33 cellular contexts compared by ENCODE assay signal in genomic region chr17:72069744-72070143, GRCh38. TPM values are rescaled to one million over a fixed set of nuclear protein-coding genes. Genes with fewer than 3 reads are reported as not detected.
"Had no signal": no experiment of that assay in that cellular context is flagged by ENCODE, and none has a peak within 500 bp of the region (broad histone marks: within the 10 kb centered on the region; RNA-seq: fewer than 3 reads in every experiment).

No MANE protein-coding gene starts in this region.

- ATAC-seq: activated CD8-positive, alpha-beta T cell treated with anti-CD3 and anti-CD28 coated beads for 36 hours; activated naive CD4-positive, alpha-beta T cell treated with anti-CD3 and anti-CD28 coated beads, Interleukin-2, amount 50 U/mL, for 72 hours; Panc1 had no signal

- DNase-seq: activated CD4-positive, alpha-beta T cell treated with anti-CD3 and anti-CD28 coated beads, Interleukin-2, amount 10 ng/mL, durations not matched to agents 24 days and 14 days; activated CD4-positive, alpha-beta T cell treated with anti-CD3 and anti-CD28 coated beads, Interleukin-2, amount 50 U/mL, for 4 hours; activated CD8-positive, alpha-beta T cell treated with anti-CD3 and anti-CD28 coated beads for 36 hours; activated gamma-delta T cell treated with Interleukin-2 at 50 U/mL for 16 hours; activated naive CD4-positive, alpha-beta T cell treated with anti-CD3 and anti-CD28 coated beads for 36 hours; activated T-cell treated with anti-CD3 and anti-CD28 coated beads, Interleukin-2, amount 50 U/mL, for 1 hour; adrenal gland; caudate nucleus; cerebellar nuclear complex; Karpas-422; KBM-7; NCI-H1105; NCI-H1436 treated with DMSO at 0.1 percent for 48 hours; NCI-H187; NCI-H2029 treated with DMSO at 0.1 percent for 48 hours; NCI-H2171; NCI-H226; NCI-H446 treated with DMSO at 0.1 percent for 48 hours; NCI-H524; SHP77; SJCRH30; T1000 had no signal

- H3K36me3 ChIP-seq: adrenal gland, SJCRH30 had no signal

- H3K27me3 ChIP-seq: adrenal gland, SJCRH30 had no signal

- H3K4me3 Mint-ChIP-seq: activated CD4-positive, alpha-beta T cell treated with anti-CD3 and anti-CD28 coated beads, Interleukin-2, amount 10 ng/mL, durations not matched to agents 24 days and 14 days; activated CD8-positive, alpha-beta T cell treated with anti-CD3 and anti-CD28 coated beads for 36 hours; activated naive CD4-positive, alpha-beta T cell treated with anti-CD3 and anti-CD28 coated beads for 36 hours; activated T-helper 1 cell treated with anti-CD3 and anti-CD28 coated beads, Interleukin-12 subunit alpha, Interleukin-12 subunit beta, Interleukin-2, Interleukin-4 antibody, amounts not matched to agents 30 ng/mL and 10 ng/mL and 1 ng/mL, durations not matched to agents 14 hours and 24 hours and 36 hours; brain; IgD-negative memory B cell had no signal

- H3K9me3 ChIP-seq: adrenal gland, SJCRH30 had no signal

- H3K27me3 Mint-ChIP-seq: activated CD4-positive, alpha-beta T cell treated with anti-CD3 and anti-CD28 coated beads, Interleukin-2, amount 10 ng/mL, durations not matched to agents 24 days and 14 days; activated CD8-positive, alpha-beta T cell treated with anti-CD3 and anti-CD28 coated beads for 36 hours; brain; IgD-negative memory B cell had no signal

- H3K9me3 Mint-ChIP-seq: activated naive CD4-positive, alpha-beta T cell treated with anti-CD3 and anti-CD28 coated beads for 36 hours had no signal

- H3K36me3 Mint-ChIP-seq: brain, IgD-negative memory B cell had no signal

- FAIRE-seq: astrocyte, bronchial epithelial cell had no signal

- H3K4me1 Mint-ChIP-seq: activated CD4-positive, alpha-beta T cell treated with anti-CD3 and anti-CD28 coated beads, Interleukin-2, amount 10 ng/mL, durations not matched to agents 24 days and 14 days; brain; IgD-negative memory B cell had no signal

- H3K4me3 ChIP-seq: adrenal gland, SJCRH30, SK-N-MC had no signal

- H3K4me1 ChIP-seq: adrenal gland, SJCRH30 had no signal

- H3K27ac Mint-ChIP-seq: activated CD4-positive, alpha-beta T cell treated with anti-CD3 and anti-CD28 coated beads, Interleukin-2, amount 10 ng/mL, durations not matched to agents 24 days and 14 days; activated CD8-positive, alpha-beta T cell treated with anti-CD3 and anti-CD28 coated beads for 36 hours; activated naive CD4-positive, alpha-beta T cell treated with anti-CD3 and anti-CD28 coated beads for 36 hours; activated naive CD4-positive, alpha-beta T cell treated with anti-CD3 and anti-CD28 coated beads, Interleukin-2, amount 50 U/mL, for 72 hours; activated T-helper 1 cell treated with anti-CD3 and anti-CD28 coated beads, Interleukin-12 subunit alpha, Interleukin-12 subunit beta, Interleukin-2, Interleukin-4 antibody, amounts not matched to agents 30 ng/mL and 10 ng/mL and 1 ng/mL, durations not matched to agents 14 hours and 24 hours and 36 hours; brain; IgD-negative memory B cell had no signal

- H3K27ac ChIP-seq: adrenal gland, SJCRH30, SK-N-MC had no signal

RNA-seq across cellular contexts. Expression of gene SOX9, which starts 51.1 kb away (rescaled TPM):
- total RNA-seq: activated CD4-positive, alpha-beta T cell treated with anti-CD3 and anti-CD28 coated beads, Interleukin-2, amount 10 ng/mL, durations not matched to agents 24 days and 14 days; activated CD8-positive, alpha-beta memory T cell treated with anti-CD3 and anti-CD28 coated beads for 36 hours; activated CD8-positive, alpha-beta T cell treated with anti-CD3 and anti-CD28 coated beads for 36 hours; activated naive CD4-positive, alpha-beta T cell treated with anti-CD3 and anti-CD28 coated beads for 36 hours; activated naive CD4-positive, alpha-beta T cell treated with anti-CD3 and anti-CD28 coated beads, Interleukin-2, amount 50 U/mL, for 72 hours; activated T-helper 1 cell treated with anti-CD3 and anti-CD28 coated beads, Interleukin-12 subunit alpha, Interleukin-12 subunit beta, Interleukin-2, Interleukin-4 antibody, amounts not matched to agents 30 ng/mL and 10 ng/mL and 1 ng/mL, durations not matched to agents 14 hours and 24 hours and 36 hours; T-helper 1 cell treated with Interleukin-12 subunit alpha and Interleukin-12 subunit beta and Interleukin-4 antibody, amounts not matched to agents 30 ng/mL and 1 ng/mL, for 36 hours; T-helper 2 cell treated with Interferon-gamma antibody and Interleukin-4, amounts not matched to agents 100 ng/mL and 5 ng/mL, for 36 hours had no signal
- polyA plus RNA-seq: IgD-negative memory B cell had no signal
